20 cellular contexts compared by ENCODE assay signal in the genomic region with DNA sequence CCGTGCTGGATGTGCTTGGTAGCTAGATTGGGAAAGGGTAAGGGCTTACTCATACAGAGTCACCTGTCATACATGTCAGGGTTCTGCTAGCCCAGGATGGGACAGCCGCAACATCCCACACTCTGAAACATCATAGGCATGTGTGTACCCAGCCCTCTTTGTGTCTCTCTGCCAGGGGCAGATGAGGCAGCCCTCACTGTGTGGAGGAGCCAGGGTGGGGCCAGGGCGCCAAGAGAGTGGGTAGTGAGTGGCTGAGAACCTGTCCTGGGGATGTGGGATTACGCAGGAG.
"Had no signal": no experiment of that assay in that cellular context is flagged by ENCODE, and none has a peak within 500 bp of the region (broad histone marks: within the 10 kb centered on the region; RNA-seq: fewer than 3 reads in every experiment).

No MANE protein-coding gene starts in this region.

- H3K4me3 ChIP-seq: coronary artery, esophagus muscularis mucosa, lower lobe of right lung, mucosa of descending colon, thoracic aorta, transverse colon had no signal

- H3K9me3 ChIP-seq: esophagus muscularis mucosa, lower lobe of right lung, mucosa of descending colon, thoracic aorta, transverse colon had no signal

- H3K27ac ChIP-seq: coronary artery, esophagus muscularis mucosa, lower lobe of right lung, parathyroid adenoma, thoracic aorta, transverse colon had no signal

- H3K36me3 ChIP-seq: esophagus muscularis mucosa, lower lobe of right lung, thoracic aorta, transverse colon had no signal

- H3K4me1 ChIP-seq: lower lobe of right lung, parathyroid adenoma, transverse colon had no signal

- H3K9me3 Mint-ChIP-seq: memory B cell; mesothelial cell of epicardium; natural killer cell treated with Interleukin-12 subunit alpha and Interleukin-12 subunit beta and Interleukin-15 and Interleukin-18, amount 100 ng/mL, for 72 hours; neural crest cell; stimulated activated naive B cell treated with anti-CD40 and anti-IgM and Interleukin-4, amounts not matched to agents 10 μg/mL and 1 μg/mL and 100 μg/mL, for 72 hours had no signal

- H3K27me3 Mint-ChIP-seq: memory B cell; naive B cell; natural killer cell treated with Interleukin-12 subunit alpha and Interleukin-12 subunit beta and Interleukin-15 and Interleukin-18, amount 100 ng/mL, for 72 hours; progenitor cell of endocrine pancreas; stimulated activated naive B cell treated with anti-CD40 and anti-IgM and Interleukin-4, amounts not matched to agents 10 μg/mL and 1 μg/mL and 100 μg/mL, for 72 hours; stimulated activated naive CD8-positive, alpha-beta T cell treated with anti-CD3 and anti-CD28 coated beads, Interleukin-15, Interleukin-2, amounts not matched to agents 100 ng/mL and 50 ng/mL, for 24 hours had no signal

- H3K27ac Mint-ChIP-seq: memory B cell; mesothelial cell of epicardium; naive B cell; natural killer cell treated with Interleukin-12 subunit alpha and Interleukin-12 subunit beta and Interleukin-15 and Interleukin-18, amount 100 ng/mL, for 72 hours; progenitor cell of endocrine pancreas; stimulated activated naive B cell treated with anti-CD40 and anti-IgM and Interleukin-4, amounts not matched to agents 10 μg/mL and 1 μg/mL and 100 μg/mL, for 72 hours; stimulated activated naive CD8-positive, alpha-beta T cell treated with anti-CD3 and anti-CD28 coated beads, Interleukin-15, Interleukin-2, amounts not matched to agents 100 ng/mL and 50 ng/mL, for 24 hours had no signal

- H3K27me3 ChIP-seq: esophagus muscularis mucosa, transverse colon had no signal

- H3K4me3 Mint-ChIP-seq: memory B cell; mesothelial cell of epicardium; naive B cell; natural killer cell treated with Interleukin-12 subunit alpha and Interleukin-12 subunit beta and Interleukin-15 and Interleukin-18, amount 100 ng/mL, for 72 hours; neural crest cell; stimulated activated naive B cell treated with anti-CD40 and anti-IgM and Interleukin-4, amounts not matched to agents 10 μg/mL and 1 μg/mL and 100 μg/mL, for 72 hours; stimulated activated naive CD8-positive, alpha-beta T cell treated with anti-CD3 and anti-CD28 coated beads, Interleukin-15, Interleukin-2, amounts not matched to agents 100 ng/mL and 50 ng/mL, for 24 hours had no signal

- ATAC-seq: left ventricle myocardium superior; mucosa of descending colon; sciatic nerve; stimulated activated naive B cell treated with anti-CD40 and anti-IgM and Interleukin-4, amounts not matched to agents 10 μg/mL and 1 μg/mL and 100 μg/mL, for 72 hours had no signal

- H3K36me3 Mint-ChIP-seq: memory B cell; naive B cell; natural killer cell treated with Interleukin-12 subunit alpha and Interleukin-12 subunit beta and Interleukin-15 and Interleukin-18, amount 100 ng/mL, for 72 hours; stimulated activated naive B cell treated with anti-CD40 and anti-IgM and Interleukin-4, amounts not matched to agents 10 μg/mL and 1 μg/mL and 100 μg/mL, for 72 hours had no signal

- H3K9ac ChIP-seq: parathyroid adenoma had no signal

- H2AFZ ChIP-seq: parathyroid adenoma had no signal

- H3K4me1 Mint-ChIP-seq: memory B cell; naive B cell; stimulated activated naive B cell treated with anti-CD40 and anti-IgM and Interleukin-4, amounts not matched to agents 10 μg/mL and 1 μg/mL and 100 μg/mL, for 72 hours had no signal

- DNase-seq: dermis blood vessel endothelial cell; effector memory CD4-positive, alpha-beta T cell; left ventricle myocardium superior; lower lobe of right lung; mucosa of descending colon; naive B cell; stimulated activated CD4-positive, alpha-beta T cell treated with anti-CD3 and anti-CD28 coated beads, Interleukin-4, amount 100 ng/mL, for 4 hours; stimulated activated naive B cell treated with anti-CD40 and anti-IgM and Interleukin-4, amounts not matched to agents 10 μg/mL and 1 μg/mL and 100 μg/mL, for 72 hours; transverse colon had no signal
